1 cellular context compared by ENCODE assay signal in the genomic region with DNA sequence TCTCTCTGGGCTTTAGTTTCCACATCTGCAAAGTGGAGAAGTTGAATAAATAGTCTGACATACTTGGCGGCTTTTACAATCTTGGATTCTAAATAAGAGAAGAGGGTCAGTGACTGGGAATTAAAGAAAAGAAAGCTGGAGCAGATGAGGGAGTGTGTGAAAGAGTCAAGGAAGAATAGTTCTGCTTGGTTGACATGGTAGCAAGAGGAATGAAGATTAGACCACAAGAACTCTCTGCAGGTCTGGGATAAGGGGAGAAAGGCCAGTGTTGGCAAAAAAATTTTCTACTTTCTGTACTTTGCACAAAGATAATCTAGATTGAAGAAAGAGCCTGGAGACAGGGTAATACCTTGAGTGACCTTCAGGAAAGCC.
TF ChIP-seq lines count a peak whose summit lies in the region.

No MANE protein-coding gene starts in this region.

TF ChIP-seq in GM12878, 131 proteins besides CTCF, POLR2A, EP300 and RAD21:
- TF ChIP-seq NR2F1 (conservative IDR thresholded peaks at IDR 0.05) = no peak
- TF ChIP-seq, protein P1, sequence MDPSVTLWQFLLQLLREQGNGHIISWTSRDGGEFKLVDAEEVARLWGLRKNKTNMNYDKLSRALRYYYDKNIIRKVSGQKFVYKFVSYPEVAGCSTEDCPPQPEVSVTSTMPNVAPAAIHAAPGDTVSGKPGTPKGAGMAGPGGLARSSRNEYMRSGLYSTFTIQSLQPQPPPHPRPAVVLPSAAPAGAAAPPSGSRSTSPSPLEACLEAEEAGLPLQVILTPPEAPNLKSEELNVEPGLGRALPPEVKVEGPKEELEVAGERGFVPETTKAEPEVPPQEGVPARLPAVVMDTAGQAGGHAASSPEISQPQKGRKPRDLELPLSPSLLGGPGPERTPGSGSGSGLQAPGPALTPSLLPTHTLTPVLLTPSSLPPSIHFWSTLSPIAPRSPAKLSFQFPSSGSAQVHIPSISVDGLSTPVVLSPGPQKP (IDR thresholded peaks at IDR 0.05; ENCODE audit: low read depth, low read length) = 0 out of 2 replicates have a peak, but pooled peaks have one; percentile 17
TF ChIP-seq in GM12878: peak in this region for 1.
